In genomic region chr13:49792550-49793324, GRCh38 we compare ENCODE assay signal across 8 cellular contexts. TPM values are rescaled to one million over a fixed set of nuclear protein-coding genes. Genes with fewer than 3 reads are reported as not detected.
DNase-seq lines count a peak whose midpoint lies in the region; ATAC-seq and TF ChIP-seq lines count a peak whose summit lies in the region.

TSS of gene KPNA3 (minus strand) at chr13:49792682. CDS start at chr13:49792506, 176 bp downstream.

- peak within 1 kb of the TSS; percentile 99 for H3K27ac Mint-ChIP-seq in activated T-cell treated with anti-CD3 and anti-CD28 coated beads, Interleukin-2, amount 50 U/mL, for 24 hours

- H3K27me3 Mint-ChIP-seq in activated T-cell treated with anti-CD3 and anti-CD28 coated beads, Interleukin-2, amount 50 U/mL, for 24 hours: peaks cover 3% of the 10 kb centered on the region

- peaks cover 36% of the 10 kb centered on the region for H3K36me3 Mint-ChIP-seq in activated T-cell treated with anti-CD3 and anti-CD28 coated beads, Interleukin-2, amount 50 U/mL, for 24 hours (ENCODE audit: low read depth)

- peak; percentile 95 for TF ChIP-seq POLR2A in erythroblast (IDR thresholded peaks at IDR 0.05; ENCODE audit: low read length)

- no peaks in the 10 kb centered on the region for H3K9me3 ChIP-seq in mucosa of stomach (ENCODE audit: control insufficient read depth, low read length)

- H3K4me1 ChIP-seq in mucosa of stomach (ENCODE audit: control insufficient read depth, insufficient read depth, low read length): peaks cover 10% of the 10 kb centered on the region

- H3K4me3 ChIP-seq in mucosa of stomach (ENCODE audit: low read length): peak within 1 kb of the TSS; percentile 86

- peaks cover 32% of the 10 kb centered on the region for H3K4me1 Mint-ChIP-seq in activated T-cell treated with anti-CD3 and anti-CD28 coated beads, Interleukin-2, amount 50 U/mL, for 24 hours (ENCODE audit: low read depth)

- H3K36me3 ChIP-seq in mucosa of stomach (ENCODE audit: control insufficient read depth, insufficient read depth, low read length): no peaks in the 10 kb centered on the region

- DNase-seq in DMS79 treated with DMSO at 0.1 percent for 48 hours (lab: John Stamatoyannopoulos, UW) (peak; percentile 92), KG1 (lab: John Stamatoyannopoulos, UW) (peak; percentile 94), erythroblast (lab: John Stamatoyannopoulos, UW) (peak; percentile 96 to 98)
- peak; percentile 96 for DNase-seq in activated T-cell treated with anti-CD3 and anti-CD28 coated beads, Interleukin-2, amount 50 U/mL, for 24 hours
- peak; percentile 85 to 88 for DNase-seq in stimulated activated CD8-positive, alpha-beta memory T cell treated with anti-CD3 and anti-CD28 coated beads, Interleukin-7, amount 100 ng/mL, for 1 hour (ENCODE audit: low read depth in 2 of 2)

- H3K27me3 ChIP-seq in mucosa of stomach (ENCODE audit: control insufficient read depth, insufficient read depth, low read length): no peaks in the 10 kb centered on the region

- peak; percentile 90 for ATAC-seq in GM21723 (IDR thresholded peaks at IDR 0.05; ENCODE audit: unreplicated experiment)

- H3K9me3 Mint-ChIP-seq in activated T-cell treated with anti-CD3 and anti-CD28 coated beads, Interleukin-2, amount 50 U/mL, for 24 hours: no peaks in the 10 kb centered on the region

- H3K4me3 Mint-ChIP-seq in activated T-cell treated with anti-CD3 and anti-CD28 coated beads, Interleukin-2, amount 50 U/mL, for 24 hours: peak within 1 kb of the TSS; percentile 94

- peak within 1 kb of the TSS; percentile 69 for H3K9ac ChIP-seq in mucosa of stomach (ENCODE audit: low read length)

TF ChIP-seq in PFSK-1, 5 proteins besides CTCF, POLR2A, EP300 and RAD21:
- TF ChIP-seq POLR2AphosphoS5 (IDR thresholded peaks at IDR 0.05; ENCODE audit: low read depth, low read length): peak; percentile 55; the same call in 1 of the 2 replicates
- TF ChIP-seq REST (IDR thresholded peaks at IDR 0.05; ENCODE audit: insufficient read depth in 1 of 2, low read depth in 2 of 2, low read length in 2 of 2): no peak
- no peak for TF ChIP-seq SIN3A (IDR thresholded peaks at IDR 0.05; ENCODE audit: borderline replicate concordance, insufficient read depth, low read length)
- peak; percentile 54; the same call in 1 of the 2 replicates for TF ChIP-seq TAF1 (IDR thresholded peaks at IDR 0.05; ENCODE audit: borderline replicate concordance, insufficient read depth, low read length)
- TF ChIP-seq FOXP2 (optimal IDR thresholded peaks at IDR 0.05; ENCODE audit: borderline replicate concordance, extremely low read depth, extremely low read length, insufficient read depth): peak; percentile 42

RNA-seq across cellular contexts. Expression of gene KPNA3, which starts in this region (rescaled TPM):
- polyA plus RNA-seq in PFSK-1 (2012; ENCODE audit: insufficient read length, low read depth): 11.5 TPM

Comparison
In these comparisons a context has a peak if more than half of its experiments do, and no peak if none do; other contexts are left out.
1. Peak in every context shown above with its lines: DNase-seq, ATAC-seq and H3K4me3 ChIP-seq.